8 cellular contexts compared by ENCODE assay signal in genomic region chr1:183604048-183604808, GRCh38. TPM values are rescaled to one million over a fixed set of nuclear protein-coding genes. Genes with fewer than 3 reads are reported as not detected.
DNase-seq lines count a peak whose midpoint lies in the region; ATAC-seq and TF ChIP-seq lines count a peak whose summit lies in the region.

No MANE protein-coding gene starts in this region.

- H3K4me1 Mint-ChIP-seq in activated CD8-positive, alpha-beta T cell treated with anti-CD3 and anti-CD28 coated beads for 36 hours (ENCODE audit: low read depth), result peaks cover 8% of the 10 kb centered on the region

- H3K4me3 Mint-ChIP-seq in activated CD8-positive, alpha-beta T cell treated with anti-CD3 and anti-CD28 coated beads for 36 hours, result no peak overlapping the region

- peak overlapping the region; percentile 32; the same call in 1 of the 2 replicates for H3K4me3 ChIP-seq in GM12864 (ENCODE audit: low read depth, low read length)

- H3K9me3 Mint-ChIP-seq in activated CD8-positive, alpha-beta T cell treated with anti-CD3 and anti-CD28 coated beads for 36 hours, result no peaks in the 10 kb centered on the region

- peak; percentile 34 for ATAC-seq in HG03066 (IDR thresholded peaks at IDR 0.05; ENCODE audit: low read depth, unreplicated experiment)
- no peak for ATAC-seq in activated CD8-positive, alpha-beta T cell treated with anti-CD3 and anti-CD28 coated beads for 36 hours
- ATAC-seq in HG02571 (IDR thresholded peaks at IDR 0.05; ENCODE audit: unreplicated experiment), result no peak

- POLR2A ChIA-PET in activated CD8-positive, alpha-beta T cell treated with anti-CD3 and anti-CD28 coated beads for 36 hours (lab: Charles Lee), result interaction anchor here (1.1 to 1.4 kb wide), 2 partner anchors 14 to 38 kb away, joined by 3 to 4 read pairs; partner anchors contain the start of gene NCF2

- intact Hi-C loops in activated CD8-positive, alpha-beta T cell treated with anti-CD3 and anti-CD28 coated beads for 36 hours (cut with micrococcal nuclease), result no loop called here

- no peaks in the 10 kb centered on the region for H3K27me3 Mint-ChIP-seq in activated CD8-positive, alpha-beta T cell treated with anti-CD3 and anti-CD28 coated beads for 36 hours

- peak overlapping the region; percentile 45 for H3K27ac Mint-ChIP-seq in activated CD8-positive, alpha-beta T cell treated with anti-CD3 and anti-CD28 coated beads for 36 hours

- CTCF ChIA-PET in activated CD8-positive, alpha-beta T cell treated with anti-CD3 and anti-CD28 coated beads for 36 hours (lab: Charles Lee), result interaction anchor here (2.0 kb wide), 1 partner anchor 12 kb away, joined by 4 read pairs; no protein-coding TSS in a partner anchor

- DNase-seq in GM12864 (ENCODE audit: low read depth), result peak; percentile 67
- DNase-seq in activated CD8-positive, alpha-beta T cell treated with anti-CD3 and anti-CD28 coated beads for 36 hours, result no peak
- peak; percentile 76 for DNase-seq in myocyte (ENCODE audit: low read depth)
- DNase-seq in activated CD8-positive, alpha-beta memory T cell treated with anti-CD3 and anti-CD28 coated beads, Interleukin-2, amount 50 U/mL, for 48 hours, result no peak
- DNase-seq in LoVo (ENCODE audit: low spot score), result no peak
- no peak for DNase-seq in HT-29 (ENCODE audit: low spot score)

- TF ChIP-seq CTCF in GM12864 (IDR thresholded peaks at IDR 0.05; ENCODE audit: low read depth, low read length, missing control alignments), result no peak
- no peak for TF ChIP-seq CTCF in activated CD8-positive, alpha-beta T cell treated with anti-CD3 and anti-CD28 coated beads for 36 hours (IDR thresholded peaks at IDR 0.05)

- no peaks in the 10 kb centered on the region for H3K36me3 Mint-ChIP-seq in activated CD8-positive, alpha-beta T cell treated with anti-CD3 and anti-CD28 coated beads for 36 hours (ENCODE audit: low read depth)

RNA-seq across cellular contexts. Expression of gene NCF2, which starts 14.0 kb away (rescaled TPM):
- 1 to 10 TPM; 4.2 to 4.7 TPM for total RNA-seq in activated CD8-positive, alpha-beta T cell treated with anti-CD3 and anti-CD28 coated beads for 36 hours
- 0.10 TPM in 1 of 2 replicates, not detected in the other for total RNA-seq in myocyte
- polyA plus RNA-seq in myocyte (2012), result 12.4 TPM
- 0.34 and 1.6 TPM in 2 replicates for total RNA-seq in HT-29 (2014; rRNA removed; shearing (Covaris generic))

RNA-seq across cellular contexts. Expression of gene ARPC5, which starts 31.4 kb away (rescaled TPM):
- 100 to 1,000 TPM; 128 to 134 TPM for total RNA-seq in activated CD8-positive, alpha-beta T cell treated with anti-CD3 and anti-CD28 coated beads for 36 hours
- total RNA-seq in myocyte, result 74.5 and 76.0 TPM in 2 replicates
- polyA plus RNA-seq in myocyte (2012), result 206 TPM
- 110 and 113 TPM in 2 replicates for total RNA-seq in HT-29 (2014; rRNA removed; shearing (Covaris generic))

RNA-seq across cellular contexts. Expression of gene APOBEC4, which starts 48.9 kb away (rescaled TPM):
- not detected for total RNA-seq in activated CD8-positive, alpha-beta T cell treated with anti-CD3 and anti-CD28 coated beads for 36 hours
- total RNA-seq in myocyte, result not detected in 2 replicates
- polyA plus RNA-seq in myocyte (2012), result 0.04 TPM
- total RNA-seq in HT-29 (2014; rRNA removed; shearing (Covaris generic)), result not detected in 2 replicates

Comparison
In these comparisons a context has a peak if more than half of its experiments do, and no peak if none do; other contexts are left out.
1. DNase-seq: peak in GM12864 (single experiment) and myocyte (single experiment); none in activated CD8-positive, alpha-beta T cell treated with anti-CD3 and anti-CD28 coated beads for 36 hours (single experiment), activated CD8-positive, alpha-beta memory T cell treated with anti-CD3 and anti-CD28 coated beads, Interleukin-2, amount 50 U/mL, for 48 hours (single experiment), LoVo (single experiment) and HT-29 (single experiment).